In the genomic region with DNA sequence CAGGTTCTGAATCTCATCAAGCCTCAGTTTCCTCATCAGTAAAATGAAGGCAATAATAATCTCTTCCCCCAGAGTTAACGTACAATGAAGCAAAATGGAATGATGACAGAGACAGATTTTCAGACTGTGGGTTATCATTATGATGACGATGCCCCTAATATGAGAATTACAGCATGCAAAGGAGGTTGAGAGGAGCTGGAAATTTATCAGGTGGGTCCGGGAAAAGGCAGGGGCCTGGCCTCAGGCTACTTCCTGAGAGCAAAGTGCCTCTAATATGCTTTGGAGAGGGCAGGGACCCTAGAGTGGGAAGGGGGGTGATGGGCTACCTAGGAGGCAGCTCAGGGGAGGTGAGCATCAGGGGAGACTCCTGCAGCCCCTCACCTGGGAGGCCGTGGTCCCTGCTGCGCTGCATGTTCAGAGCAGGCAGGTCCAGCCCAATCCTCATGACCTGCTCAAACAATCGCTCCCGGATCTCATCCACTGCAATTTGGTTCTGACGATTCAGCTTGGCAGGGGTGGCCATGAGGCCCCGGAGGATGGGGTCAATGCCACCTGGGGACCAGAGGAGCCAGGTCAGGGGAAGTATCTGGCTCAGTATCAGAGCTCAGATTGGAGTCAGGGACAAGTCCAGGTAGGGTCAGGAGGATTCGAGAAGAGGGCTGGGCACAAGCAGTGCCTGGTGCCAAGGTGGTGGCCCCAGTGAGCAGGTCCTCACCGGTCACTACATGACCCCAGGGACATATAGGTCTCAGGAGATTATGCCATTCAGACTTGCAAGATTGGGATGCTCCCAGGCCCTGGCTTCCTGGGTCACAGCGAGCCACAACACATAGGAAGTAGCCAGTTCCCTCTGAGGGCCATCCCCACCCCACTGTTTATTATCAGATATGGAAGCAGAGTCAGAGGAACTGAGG, we compare ENCODE assay signal across 17 cellular contexts. TPM values are rescaled to one million over a fixed set of nuclear protein-coding genes. Genes with fewer than 3 reads are reported as not detected.
DNase-seq lines count a peak whose midpoint lies in the region; ATAC-seq and TF ChIP-seq lines count a peak whose summit lies in the region.
"Had no signal": no experiment of that assay in that cellular context is flagged by ENCODE, and none has a peak within 500 bp of the region (broad histone marks: within the 10 kb centered on the region; RNA-seq: fewer than 3 reads in every experiment).

No MANE protein-coding gene starts in this region.

- H3K36me3 Mint-ChIP-seq in CD14-positive monocyte (peaks cover 23 to 25% of the 10 kb centered on the region in 2 donors), mesothelial cell of epicardium (no peaks in the 10 kb centered on the region)
- no peaks in the 10 kb centered on the region for H3K36me3 Mint-ChIP-seq in activated T-helper 17 cell treated with anti-CD3 and anti-CD28 coated beads, Interleukin-2, amount 50 U/mL, for 72 hours (ENCODE audit: low read depth)

- H3K27me3 Mint-ChIP-seq in CD14-positive monocyte (ENCODE audit: low read depth in 3 of 3) (peaks cover 0 to 4% (median 3%) of the 10 kb centered on the region in 3 donors), mesothelial cell of epicardium (ENCODE audit: low read depth) (peaks cover 26% of the 10 kb centered on the region)
- H3K27me3 Mint-ChIP-seq in activated T-helper 17 cell treated with anti-CD3 and anti-CD28 coated beads, Interleukin-2, amount 50 U/mL, for 72 hours = peaks cover 16% of the 10 kb centered on the region

- H3K4me3 Mint-ChIP-seq in CD14-positive monocyte (peak overlapping the region in 1 of 2 donors; percentile 53), mesothelial cell of epicardium (no peak overlapping the region)
- H3K4me3 Mint-ChIP-seq in activated T-helper 17 cell treated with anti-CD3 and anti-CD28 coated beads, Interleukin-2, amount 50 U/mL, for 72 hours = peak overlapping the region; percentile 62
- H3K4me3 Mint-ChIP-seq: H9 had no signal

- DNase-seq in CD14-positive monocyte (ENCODE audit: low spot score) = no peak
- DNase-seq in D341Med (ENCODE audit: low spot score) = peak; percentile 33
- peak; percentile 52 for DNase-seq in posterior vena cava (ENCODE audit: low spot score)
- DNase-seq in activated gamma-delta T cell treated with Interleukin-2 at 50 U/mL for 16 hours = no peak
- DNase-seq in mesothelial cell of epicardium (ENCODE audit: low spot score in 2 of 2, unreplicated experiment in 2 of 2) = no peak
- DNase-seq: DMS79 treated with DMSO at 0.1 percent for 48 hours, H9, MV-4-11, NCI-H1417, NCI-H187 treated with DMSO at 0.1 percent for 48 hours, NCI-H226, NCI-H524 treated with DMSO at 0.1 percent for 48 hours, PC-3, SIG-M5 had no signal

- H3K9me3 Mint-ChIP-seq in CD14-positive monocyte (peaks cover 0 to 2% (median 0%) of the 10 kb centered on the region in 7 donors), mesothelial cell of epicardium (no peaks in the 10 kb centered on the region)
- H3K9me3 Mint-ChIP-seq in activated T-helper 17 cell treated with anti-CD3 and anti-CD28 coated beads, Interleukin-2, amount 50 U/mL, for 72 hours = no peaks in the 10 kb centered on the region
- H3K9me3 Mint-ChIP-seq: H9 had no signal

- peak; percentile 5 for ATAC-seq in activated T-helper 17 cell treated with anti-CD3 and anti-CD28 coated beads, Interleukin-2, amount 50 U/mL, for 72 hours (replicated peaks)
- ATAC-seq in HG03378 (IDR thresholded peaks at IDR 0.05; ENCODE audit: unreplicated experiment) = no peak
- ATAC-seq: PC-3 had no signal

- TF ChIP-seq CTCF in CD14-positive monocyte (IDR thresholded peaks at IDR 0.05) (no peak), mesothelial cell of epicardium (IDR thresholded peaks at IDR 0.05; ENCODE audit: unreplicated experiment) (no peak)

- H3K27ac Mint-ChIP-seq in CD14-positive monocyte (peak overlapping the region in 5 of 7 donors; percentile 32 to 72 (median 36)), mesothelial cell of epicardium (no peak overlapping the region)
- H3K27ac Mint-ChIP-seq in activated T-helper 17 cell treated with anti-CD3 and anti-CD28 coated beads, Interleukin-2, amount 50 U/mL, for 72 hours = peak overlapping the region; percentile 77
- H3K27ac Mint-ChIP-seq: H9 had no signal

- H3K4me1 Mint-ChIP-seq in CD14-positive monocyte = peaks cover 86% of the 10 kb centered on the region
- H3K4me1 Mint-ChIP-seq in activated T-helper 17 cell treated with anti-CD3 and anti-CD28 coated beads, Interleukin-2, amount 50 U/mL, for 72 hours = peaks cover 12% of the 10 kb centered on the region
- H3K4me1 Mint-ChIP-seq in mesothelial cell of epicardium = no peaks in the 10 kb centered on the region
- H3K4me1 Mint-ChIP-seq: H9 had no signal

- intact Hi-C loops in CD14-positive monocyte (cut with micrococcal nuclease) (no loop called here), posterior vena cava (cut with DNase I) (no loop called here)

RNA-seq across cellular contexts. Expression of gene MPO, which starts 8.1 kb away (rescaled TPM):
- 1 to 10 TPM; 4.2 to 7.5 TPM for polyA plus RNA-seq in CD14-positive monocyte
- total RNA-seq in activated T-helper 17 cell treated with anti-CD3 and anti-CD28 coated beads, Interleukin-2, amount 50 U/mL, for 72 hours = 1 to 10 TPM; 1.2 to 2.0 TPM
- total RNA-seq in posterior vena cava (under 1 TPM; 0.74 to 0.86 TPM), mesothelial cell of epicardium (not detected in 3 replicates)
- total RNA-seq: H9, HT-29, PC-3 had no signal

RNA-seq across cellular contexts. Expression of gene LPO, which starts 34.2 kb away (rescaled TPM):
- under 1 TPM in 1 of 2 donors, not detected in 1; 0.43 TPM for polyA plus RNA-seq in CD14-positive monocyte
- total RNA-seq in activated T-helper 17 cell treated with anti-CD3 and anti-CD28 coated beads, Interleukin-2, amount 50 U/mL, for 72 hours = under 1 TPM in 1 of 2 donors, not detected in 1; 0.16 TPM
- not detected for total RNA-seq in posterior vena cava
- 0.16 to 0.29 TPM (median 0.27 TPM) in 3 replicates for total RNA-seq in mesothelial cell of epicardium
- total RNA-seq: HT-29, PC-3 had no signal

RNA-seq across cellular contexts. Expression of gene MKS1, which starts 53.6 kb away (rescaled TPM):
- 1 to 10 TPM; 4.2 to 5.0 TPM for polyA plus RNA-seq in CD14-positive monocyte
- 10 to 100 TPM; 15.0 to 16.3 TPM for total RNA-seq in activated T-helper 17 cell treated with anti-CD3 and anti-CD28 coated beads, Interleukin-2, amount 50 U/mL, for 72 hours
- total RNA-seq in posterior vena cava = 1 to 10 TPM; 9.4 to 9.7 TPM
- total RNA-seq in mesothelial cell of epicardium = 31.5 to 35.8 TPM (median 32.9 TPM) in 3 replicates

RNA-seq across cellular contexts. Expression of gene TSPOAP1, which starts 56.0 kb away (rescaled TPM):
- under 1 TPM; 0.10 to 0.18 TPM for polyA plus RNA-seq in CD14-positive monocyte
- 100 to 1,000 TPM in 1 of 2 donors, 10 to 100 TPM in 1; 97.2 to 107 TPM for total RNA-seq in activated T-helper 17 cell treated with anti-CD3 and anti-CD28 coated beads, Interleukin-2, amount 50 U/mL, for 72 hours
- total RNA-seq in posterior vena cava (1 to 10 TPM; 8.2 to 10.0 TPM), mesothelial cell of epicardium (87.2 to 88.8 TPM (median 88.4 TPM) in 3 replicates)

Comparison
In these comparisons a context has a peak if more than half of its experiments do, and no peak if none do; other contexts are left out.
1. DNase-seq: peak in D341Med (single experiment) and posterior vena cava (single experiment); none in CD14-positive monocyte (single experiment), activated gamma-delta T cell treated with Interleukin-2 at 50 U/mL for 16 hours (single experiment) and mesothelial cell of epicardium (0 of 2).